ENCODE assay signal across 8 cellular contexts in the genomic region with DNA sequence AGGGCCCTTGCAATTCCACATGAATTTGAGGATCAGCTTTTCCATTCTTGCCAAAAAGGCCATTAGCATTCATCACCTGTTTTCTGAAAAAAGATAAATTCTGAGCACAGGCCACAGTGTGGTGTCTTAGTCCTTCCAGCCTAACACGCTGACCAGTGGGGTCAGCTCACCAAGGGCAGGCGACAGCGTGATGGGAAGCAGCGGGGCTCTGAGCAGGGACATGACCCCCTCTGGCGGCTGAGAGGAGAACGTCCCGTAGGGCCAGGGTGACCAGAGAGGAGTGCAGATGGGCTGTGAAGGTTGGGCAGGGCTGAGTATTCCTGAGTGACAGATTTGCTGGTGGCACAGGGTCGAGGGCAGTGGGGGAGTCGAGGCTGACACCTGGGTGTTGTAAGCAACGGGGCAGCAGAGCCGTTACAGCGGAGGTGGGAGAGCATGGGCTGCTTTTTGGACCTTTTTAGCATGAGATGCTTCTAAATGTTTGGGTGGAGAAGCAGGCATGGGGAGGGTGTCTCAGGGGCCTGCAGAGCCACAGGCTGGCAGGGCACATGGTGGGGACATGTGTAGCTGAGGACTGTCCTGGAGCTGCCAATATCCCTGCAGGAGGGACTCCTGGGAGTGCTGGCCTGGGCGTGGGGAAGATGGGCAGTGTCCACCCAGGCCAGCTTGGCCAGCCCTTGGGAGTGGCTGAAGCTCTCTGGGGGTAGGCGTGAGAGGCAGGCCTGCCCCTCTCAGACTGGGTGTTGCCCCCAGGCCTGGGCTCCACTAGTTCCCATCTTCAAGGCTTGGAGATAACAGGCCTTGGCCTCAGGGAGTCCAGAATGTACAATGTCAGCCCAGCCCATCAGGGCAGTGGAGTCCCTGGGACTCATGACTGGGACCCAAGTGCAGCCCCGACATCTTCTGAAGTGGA. TPM values are rescaled to one million over a fixed set of nuclear protein-coding genes. Genes with fewer than 3 reads are reported as not detected.
A peak's percentile ranks its signal among the peaks of the same experiment; 100 is the strongest.
DNase-seq lines count a peak whose midpoint lies in the region; ATAC-seq and TF ChIP-seq lines count a peak whose summit lies in the region.

No MANE protein-coding gene starts in this region.

- DNase-seq in activated T-cell treated with anti-CD3 and anti-CD28 coated beads for 1 hour (ENCODE audit: low read depth) (peak; percentile 52), epithelial cell of prostate (ENCODE audit: low read depth, low spot score) (no peak), myocyte (ENCODE audit: low read depth) (peak; percentile 90)
- peak; percentile 37 to 62 for DNase-seq in stimulated activated CD8-positive, alpha-beta memory T cell treated with anti-CD3 and anti-CD28 coated beads, Interleukin-7, amount 100 ng/mL, for 48 hours (ENCODE audit: extremely low read depth in 1 of 2, low read depth in 1 of 2)

- no peak overlapping the region for H2AFZ ChIP-seq in OCI-LY3 (ENCODE audit: low read depth, low read length)

- peak; percentile 98 for TF ChIP-seq CTCF in C4-2B (conservative IDR thresholded peaks at IDR 0.05)
- peak; percentile 89 for TF ChIP-seq CTCF in OCI-LY3 (IDR thresholded peaks at IDR 0.05; ENCODE audit: low read depth, low read length)

- peak overlapping the region; percentile 18; the same call in 1 of the 2 replicates for H3K9ac ChIP-seq in OCI-LY3 (ENCODE audit: low read length)

- peaks cover 8% of the 10 kb centered on the region; the same call in 1 of the 2 replicates for H3K79me2 ChIP-seq in OCI-LY3 (ENCODE audit: low read length)

- peak overlapping the region; percentile 86 for H3K27ac ChIP-seq in C4-2B
- H3K27ac ChIP-seq in OCI-LY3 (ENCODE audit: low read length), result peak overlapping the region; percentile 64
- peak overlapping the region; percentile 84 for H3K27ac ChIP-seq in epithelial cell of prostate

- H3K27me3 ChIP-seq in OCI-LY3 (ENCODE audit: low read depth, low read length), result no peaks in the 10 kb centered on the region

- H3K36me3 ChIP-seq in OCI-LY3 (replicated peaks; ENCODE audit: low read depth, low read length), result no peaks in the 10 kb centered on the region

- peak overlapping the region; percentile 100 for H3K4me2 ChIP-seq in OCI-LY3 (ENCODE audit: low read length)

- no peaks in the 10 kb centered on the region for H4K20me1 ChIP-seq in OCI-LY3 (ENCODE audit: insufficient read depth, low read length)

- peaks cover 44% of the 10 kb centered on the region for H3K4me1 ChIP-seq in OCI-LY3 (ENCODE audit: low read length)

- ATAC-seq in HG03108 (IDR thresholded peaks at IDR 0.05; ENCODE audit: unreplicated experiment) (peak; percentile 41), GM21360 (IDR thresholded peaks at IDR 0.05; ENCODE audit: unreplicated experiment) (no peak)

- H3K9me3 ChIP-seq in OCI-LY3 (ENCODE audit: insufficient read depth, low read length), result 0 out of 2 replicates have a peak, but pooled peaks cover 4% of the 10 kb centered on the region

- H3K4me3 ChIP-seq in OCI-LY3 (ENCODE audit: low read length), result no peak overlapping the region

RNA-seq across cellular contexts. Expression of gene CALML6, which starts 8.6 kb away (rescaled TPM):
- 0.27 and 0.36 TPM in 2 replicates for total RNA-seq in myocyte
- polyA plus RNA-seq in myocyte (2012), result 1.00 TPM

RNA-seq across cellular contexts. Expression of gene TMEM52, which starts 12.6 kb away (rescaled TPM):
- 0.37 TPM in 1 of 2 replicates, not detected in the other for total RNA-seq in myocyte
- not detected for polyA plus RNA-seq in myocyte (2012)

RNA-seq across cellular contexts. Expression of gene GNB1, which starts 15.6 kb away (rescaled TPM):
- 52.5 and 61.7 TPM in 2 replicates for total RNA-seq in myocyte
- 424 TPM for polyA plus RNA-seq in myocyte (2012)
